Comparison of ENCODE assay signal across 10 cellular contexts in genomic region chr2:64595397-64596160, GRCh38. TPM values are rescaled to one million over a fixed set of nuclear protein-coding genes. Genes with fewer than 3 reads are reported as not detected.
DNase-seq lines count a peak whose midpoint lies in the region; ATAC-seq, FAIRE-seq and TF ChIP-seq lines count a peak whose summit lies in the region.
"Had no signal": no experiment of that assay in that cellular context is flagged by ENCODE, and none has a peak within 500 bp of the region (broad histone marks: within the 10 kb centered on the region; RNA-seq: fewer than 3 reads in every experiment).

No MANE protein-coding gene starts in this region.

- H2AK5ac ChIP-seq in mesendoderm (ENCODE audit: low read length) (no peak overlapping the region), neuronal stem cell (ENCODE audit: low read depth, low read length) (no peak overlapping the region)

- H3K18ac ChIP-seq in mesendoderm (ENCODE audit: low read length) (no peak overlapping the region), neuronal stem cell (ENCODE audit: low read length) (no peak overlapping the region)

- H3K36me3 ChIP-seq in MG63, result no peaks in the 10 kb centered on the region; the same call in 1 of the 2 replicates
- peaks cover 2% of the 10 kb centered on the region for H3K36me3 ChIP-seq in bronchial epithelial cell (ENCODE audit: control insufficient read depth, insufficient read depth, low read length)
- no peaks in the 10 kb centered on the region for H3K36me3 ChIP-seq in mesendoderm (ENCODE audit: control insufficient read depth, insufficient read depth, low read length)
- peaks cover 5 to 22% of the 10 kb centered on the region in 2 donors for H3K36me3 ChIP-seq in neuronal stem cell (replicated peaks in 1 of 2; ENCODE audit: control insufficient read depth in 2 of 2, insufficient read depth in 2 of 2, low read length in 2 of 2)

- H3K9ac ChIP-seq in mesendoderm (ENCODE audit: low read length) (no peak overlapping the region), neuronal stem cell (ENCODE audit: low read depth, low read length, poor library complexity) (no peak overlapping the region)

- H3K79me2 ChIP-seq in mesendoderm (ENCODE audit: control insufficient read depth, insufficient read depth, low read length), result no peaks in the 10 kb centered on the region

- no peak overlapping the region for H2AFZ ChIP-seq in neuronal stem cell (ENCODE audit: low read length)

- H3K9me3 ChIP-seq in MG63, result no peaks in the 10 kb centered on the region
- no peaks in the 10 kb centered on the region for H3K9me3 ChIP-seq in neuronal stem cell (replicated peaks in 1 of 2; ENCODE audit: control insufficient read depth in 2 of 2, insufficient read depth in 1 of 2, low read depth in 1 of 2, low read length in 2 of 2)

- no peak for DNase-seq in D721Med (ENCODE audit: insufficient read length, low spot score)
- DNase-seq in MG63, result peak; percentile 81
- DNase-seq in bronchial epithelial cell (ENCODE audit: low read depth), result peak; percentile 55
- peak; percentile 59 for DNase-seq in mesendoderm
- no peak for DNase-seq in activated CD4-positive, CD25-positive, alpha-beta regulatory T cell treated with anti-CD3 and anti-CD28 coated beads, Interleukin-2, amount 50 U/mL, for 72 hours
- DNase-seq in neuronal stem cell (ENCODE audit: low spot score), result no peak
- DNase-seq: dermis blood vessel endothelial cell, naive B cell had no signal

- no CpG with 5 or more reads among the region's 4 CpGs for WGBS in mesendoderm (ENCODE audit: extremely low coverage, insufficient coverage, low lambda C conversion rate)
- WGBS in neuronal stem cell (ENCODE audit: extremely low coverage in 2 of 2, insufficient read length in 2 of 2, insufficient replicate concordance in 1 of 2), 2 donors, result no CpG with 5 or more reads among the region's 4 CpGs

- H3K4me2 ChIP-seq in mesendoderm (ENCODE audit: low read length) (no peak overlapping the region), neuronal stem cell (ENCODE audit: insufficient read depth, low read length, poor library complexity, severe bottlenecking) (no peak overlapping the region)

- ATAC-seq in GM19324 (IDR thresholded peaks at IDR 0.05; ENCODE audit: low FRiP score, unreplicated experiment) (no peak), GM18517 (IDR thresholded peaks at IDR 0.05; ENCODE audit: unreplicated experiment) (no peak)

- H4K8ac ChIP-seq in mesendoderm (ENCODE audit: low read depth, low read length) (no peak overlapping the region), neuronal stem cell (ENCODE audit: low read depth, low read length) (no peak overlapping the region)

- no peak overlapping the region for H3K4me3 ChIP-seq in MG63
- H3K4me3 ChIP-seq in bronchial epithelial cell (ENCODE audit: low read depth, low read length), result no peak overlapping the region
- H3K4me3 ChIP-seq in mesendoderm (ENCODE audit: low read length), result no peak overlapping the region
- H3K4me3 ChIP-seq in neuronal stem cell (ENCODE audit: low read length in 2 of 2), result no peak overlapping the region

- H2BK12ac ChIP-seq in neuronal stem cell (ENCODE audit: low read length), result no peak overlapping the region

- no peak overlapping the region for H4K5ac ChIP-seq in mesendoderm (ENCODE audit: low read length)

- no peaks in the 10 kb centered on the region for H3K79me1 ChIP-seq in mesendoderm (ENCODE audit: low read length)
- no peaks in the 10 kb centered on the region for H3K79me1 ChIP-seq in neuronal stem cell (ENCODE audit: low read depth, low read length)

- no peaks in the 10 kb centered on the region for H3K4me1 ChIP-seq in mesendoderm (ENCODE audit: control insufficient read depth, low read depth, low read length)
- no peaks in the 10 kb centered on the region for H3K4me1 ChIP-seq in neuronal stem cell (ENCODE audit: control insufficient read depth in 2 of 2, insufficient read depth in 1 of 2, low read depth in 1 of 2, low read length in 2 of 2)

- H4K91ac ChIP-seq in neuronal stem cell (ENCODE audit: low read depth, low read length, poor library complexity), result no peak overlapping the region

- H3K23ac ChIP-seq in mesendoderm (ENCODE audit: low read length) (no peak overlapping the region), neuronal stem cell (ENCODE audit: low read depth, low read length, poor library complexity) (no peak overlapping the region)

- no peak overlapping the region for H2BK15ac ChIP-seq in mesendoderm (replicated peaks; ENCODE audit: low read depth)
- no peak overlapping the region for H2BK15ac ChIP-seq in neuronal stem cell (ENCODE audit: low read length)

- H2BK120ac ChIP-seq in mesendoderm (ENCODE audit: low read depth, low read length) (no peak overlapping the region), neuronal stem cell (ENCODE audit: low read depth, low read length) (no peak overlapping the region)

- no peak overlapping the region for H2BK5ac ChIP-seq in mesendoderm (ENCODE audit: low read length)
- no peak overlapping the region for H2BK5ac ChIP-seq in neuronal stem cell (ENCODE audit: low read length)

- H3K27ac ChIP-seq in mesendoderm (ENCODE audit: low read depth, low read length) (no peak overlapping the region), neuronal stem cell (replicated peaks; ENCODE audit: low read length) (no peak overlapping the region)

- peak; percentile 52 for TF ChIP-seq CTCF in D721Med (IDR thresholded peaks at IDR 0.05; ENCODE audit: insufficient read depth, missing control alignments)
- TF ChIP-seq CTCF in bronchial epithelial cell (IDR thresholded peaks at IDR 0.05; ENCODE audit: insufficient read depth, low read length, severe bottlenecking), result peak; percentile 34

- no peaks in the 10 kb centered on the region for H3K27me3 ChIP-seq in MG63
- no peaks in the 10 kb centered on the region for H3K27me3 ChIP-seq in bronchial epithelial cell (ENCODE audit: control insufficient read depth, insufficient read depth, low read length)
- no peaks in the 10 kb centered on the region for H3K27me3 ChIP-seq in mesendoderm (ENCODE audit: insufficient read depth, low read length, poor library complexity)
- peaks cover 0 to 5% (median 0%) of the 10 kb centered on the region in 3 experiments for H3K27me3 ChIP-seq in neuronal stem cell (ENCODE audit: control insufficient read depth in 3 of 3, insufficient read depth in 3 of 3, low read depth in 1 of 3, low read length in 3 of 3)

- H3K4ac ChIP-seq in mesendoderm (ENCODE audit: low read depth, low read length), result no peak overlapping the region
- H3K4ac ChIP-seq in neuronal stem cell (ENCODE audit: low read length), result no peak overlapping the region

- no peak overlapping the region for H3K56ac ChIP-seq in mesendoderm (ENCODE audit: low read length)

- FAIRE-seq in D721Med (lab: Jason Lieb, UNC) (no peak), bronchial epithelial cell (lab: Jason Lieb, UNC) (no peak)

- no peak overlapping the region for H3K14ac ChIP-seq in neuronal stem cell (ENCODE audit: low read length)

RNA-seq across cellular contexts. Expression of gene SERTAD2, which starts 58.1 kb away (rescaled TPM):
- total RNA-seq in MG63 (2014; rRNA removed; shearing (Covaris generic); ENCODE audit: low replicate concordance), result 9.4 and 11.6 TPM in 2 replicates
- 4.2 and 9.0 TPM in 2 replicates for total RNA-seq in bronchial epithelial cell
- polyA plus RNA-seq in mesendoderm (2013, experiment 1 of 2), result 9.4 TPM
- 9.0 TPM for polyA plus RNA-seq in mesendoderm (2013, experiment 2 of 2)
- polyA plus RNA-seq in neuronal stem cell (2013, experiment 1 of 2), result 20.0 TPM
- polyA plus RNA-seq in neuronal stem cell (2013, experiment 2 of 2), result 19.5 TPM

Comparison
In these comparisons a context has a peak if more than half of its experiments do, and no peak if none do; other contexts are left out.
1. DNase-seq: peak in MG63 (single experiment), bronchial epithelial cell (single experiment) and mesendoderm (single experiment); none in D721Med (single experiment), activated CD4-positive, CD25-positive, alpha-beta regulatory T cell treated with anti-CD3 and anti-CD28 coated beads, Interleukin-2, amount 50 U/mL, for 72 hours (single experiment) and neuronal stem cell (single experiment).